In genomic region chr22:17158176-17158567, GRCh38 we compare ENCODE assay signal across 8 cellular contexts. TPM values are rescaled to one million over a fixed set of nuclear protein-coding genes. Genes with fewer than 3 reads are reported as not detected.
DNase-seq lines count a peak whose midpoint lies in the region; ATAC-seq and TF ChIP-seq lines count a peak whose summit lies in the region.

No MANE protein-coding gene starts in this region.

- WGBS in spleen, 5 donors, result 41 to 62% (median 48%) methylated on average over 17 of the region's 17 CpGs

- no peaks in the 10 kb centered on the region for H3K36me3 ChIP-seq in spleen

- TF ChIP-seq CTCF in HL-60 (IDR thresholded peaks at IDR 0.05; ENCODE audit: insufficient read depth, low read length) (no peak), spleen (IDR thresholded peaks at IDR 0.05 in 8 of 11, conservative IDR thresholded peaks at IDR 0.05 in 3 of 11) (no peak)

- peak in 1 of 2 experiments; percentile 7 for DNase-seq in HL-60 (ENCODE audit: low read depth in 1 of 2, low spot score in 1 of 2)
- no peak for DNase-seq in activated T-helper 1 cell treated with anti-CD3 and anti-CD28 coated beads, Interleukin-12 subunit alpha, Interleukin-12 subunit beta, Interleukin-2, Interleukin-4 antibody, amounts not matched to agents 30 ng/mL and 10 ng/mL and 1 ng/mL, durations not matched to agents 14 hours and 24 hours and 36 hours (ENCODE audit: low spot score)
- no peak for DNase-seq in spleen
- no peak for DNase-seq in NCI-H446 (lab: John Stamatoyannopoulos, UW)
- DNase-seq in NCI-H345 (lab: John Stamatoyannopoulos, UW), result no peak
- DNase-seq in HT-29 (ENCODE audit: low spot score), result no peak
- no peak for DNase-seq in sciatic nerve (ENCODE audit: low spot score)

- TF ChIP-seq POLR2A in spleen (IDR thresholded peaks at IDR 0.05), result no peak

- peaks cover 12% of the 10 kb centered on the region for H3K36me3 Mint-ChIP-seq in activated T-helper 1 cell treated with anti-CD3 and anti-CD28 coated beads, Interleukin-12 subunit alpha, Interleukin-12 subunit beta, Interleukin-2, Interleukin-4 antibody, amounts not matched to agents 30 ng/mL and 10 ng/mL and 1 ng/mL, durations not matched to agents 14 hours and 24 hours and 36 hours (ENCODE audit: low read depth)

- H3K27ac Mint-ChIP-seq in activated T-helper 1 cell treated with anti-CD3 and anti-CD28 coated beads, Interleukin-12 subunit alpha, Interleukin-12 subunit beta, Interleukin-2, Interleukin-4 antibody, amounts not matched to agents 30 ng/mL and 10 ng/mL and 1 ng/mL, durations not matched to agents 14 hours and 24 hours and 36 hours, result peak overlapping the region; percentile 75

- H3K9me3 ChIP-seq in spleen, result no peaks in the 10 kb centered on the region

- H3K27me3 ChIP-seq in HL-60 (ENCODE audit: insufficient read depth, poor library complexity, severe bottlenecking), result no peaks in the 10 kb centered on the region
- H3K27me3 ChIP-seq in spleen (replicated peaks in 1 of 7), result no peaks in the 10 kb centered on the region

- H3K4me1 Mint-ChIP-seq in activated T-helper 1 cell treated with anti-CD3 and anti-CD28 coated beads, Interleukin-12 subunit alpha, Interleukin-12 subunit beta, Interleukin-2, Interleukin-4 antibody, amounts not matched to agents 30 ng/mL and 10 ng/mL and 1 ng/mL, durations not matched to agents 14 hours and 24 hours and 36 hours (ENCODE audit: low read depth), result peaks cover 25% of the 10 kb centered on the region

- H3K27ac ChIP-seq in HL-60 (replicated peaks) (peak overlapping the region; percentile 80), spleen (peak overlapping the region; percentile 84 to 94 (median 90))

- no peaks in the 10 kb centered on the region for H3K27me3 Mint-ChIP-seq in activated T-helper 1 cell treated with anti-CD3 and anti-CD28 coated beads, Interleukin-12 subunit alpha, Interleukin-12 subunit beta, Interleukin-2, Interleukin-4 antibody, amounts not matched to agents 30 ng/mL and 10 ng/mL and 1 ng/mL, durations not matched to agents 14 hours and 24 hours and 36 hours (ENCODE audit: insufficient read depth)

- H3K4me1 ChIP-seq in spleen, result peaks cover 15 to 61% (median 41%) of the 10 kb centered on the region in 6 donors

- H3K9me3 Mint-ChIP-seq in activated T-helper 1 cell treated with anti-CD3 and anti-CD28 coated beads, Interleukin-12 subunit alpha, Interleukin-12 subunit beta, Interleukin-2, Interleukin-4 antibody, amounts not matched to agents 30 ng/mL and 10 ng/mL and 1 ng/mL, durations not matched to agents 14 hours and 24 hours and 36 hours, result no peaks in the 10 kb centered on the region

- no peak for ATAC-seq in sciatic nerve

- H3K4me3 ChIP-seq in HL-60 (replicated peaks; ENCODE audit: insufficient read depth, low read length) (peak overlapping the region; percentile 75), iPS-11a (ENCODE audit: low read depth, low read length) (peak overlapping the region; percentile 62), spleen (peak overlapping the region; percentile 68 to 97 (median 86))

- peak overlapping the region; percentile 84 for H3K4me3 Mint-ChIP-seq in activated T-helper 1 cell treated with anti-CD3 and anti-CD28 coated beads, Interleukin-12 subunit alpha, Interleukin-12 subunit beta, Interleukin-2, Interleukin-4 antibody, amounts not matched to agents 30 ng/mL and 10 ng/mL and 1 ng/mL, durations not matched to agents 14 hours and 24 hours and 36 hours

- intact Hi-C loops in activated T-helper 1 cell treated with anti-CD3 and anti-CD28 coated beads, Interleukin-12 subunit alpha, Interleukin-12 subunit beta, Interleukin-2, Interleukin-4 antibody, amounts not matched to agents 30 ng/mL and 10 ng/mL and 1 ng/mL, durations not matched to agents 14 hours and 24 hours and 36 hours (cut with micrococcal nuclease), result loop anchor here (1.0 to 5.0 kb wide), 4 partner anchors 59 to 471 kb away; partner anchors contain the start of genes ADA2 and ATP6V1E1
- intact Hi-C loops in spleen (cut with DNase I; ENCODE audit: low total_unique reads) (no loop called here), sciatic nerve (cut with DNase I) (no loop called here)

RNA-seq across cellular contexts. Expression of gene HDHD5, which starts 0.9 kb away (rescaled TPM):
- total RNA-seq in activated T-helper 1 cell treated with anti-CD3 and anti-CD28 coated beads, Interleukin-12 subunit alpha, Interleukin-12 subunit beta, Interleukin-2, Interleukin-4 antibody, amounts not matched to agents 30 ng/mL and 10 ng/mL and 1 ng/mL, durations not matched to agents 14 hours and 24 hours and 36 hours, result 39.1 and 42.1 TPM in 2 replicates
- total RNA-seq in spleen (10 to 100 TPM; 27.9 to 40.8 (median 31.6) TPM), sciatic nerve (19.1 TPM)
- 10 to 100 TPM; 25.4 to 47.6 (median 33.0) TPM for polyA plus RNA-seq in spleen
- total RNA-seq in HT-29 (2014; rRNA removed; shearing (Covaris generic)), result 65.3 and 74.3 TPM in 2 replicates

RNA-seq across cellular contexts. Expression of gene TMEM121B, which starts 37.0 kb away (rescaled TPM):
- total RNA-seq in activated T-helper 1 cell treated with anti-CD3 and anti-CD28 coated beads, Interleukin-12 subunit alpha, Interleukin-12 subunit beta, Interleukin-2, Interleukin-4 antibody, amounts not matched to agents 30 ng/mL and 10 ng/mL and 1 ng/mL, durations not matched to agents 14 hours and 24 hours and 36 hours, result 0.20 and 0.23 TPM in 2 replicates
- total RNA-seq in spleen, result 1 to 10 TPM in 3 of 7 donors, under 1 TPM in 4; 0.72 to 3.6 (median 0.98) TPM
- under 1 TPM; 0.03 to 0.19 (median 0.15) TPM for polyA plus RNA-seq in spleen
- 0.05 TPM in 1 of 2 replicates, not detected in the other for total RNA-seq in HT-29 (2014; rRNA removed; shearing (Covaris generic))
- total RNA-seq in sciatic nerve, result 0.94 TPM
